In the genomic region with DNA sequence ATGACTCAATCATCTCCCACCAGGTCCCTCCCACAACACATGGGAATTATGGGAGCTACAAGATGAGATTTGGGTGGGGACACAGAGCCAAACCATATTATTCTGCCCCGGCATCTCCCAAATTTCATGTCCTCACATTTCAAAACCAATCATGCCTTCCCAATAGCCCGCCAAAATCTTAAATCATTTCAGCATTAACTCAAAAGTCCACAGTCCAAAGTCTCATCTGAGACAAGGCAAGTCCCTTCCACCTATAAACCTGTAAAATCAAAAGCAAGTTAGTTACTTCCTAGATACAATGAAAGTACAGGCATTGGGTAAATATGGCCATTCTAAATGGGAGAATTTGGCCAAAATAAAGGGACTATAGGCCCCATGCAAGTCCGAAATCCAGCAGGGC, we compare ENCODE assay signal across 1 cellular context. TPM values are rescaled to one million over a fixed set of nuclear protein-coding genes. Genes with fewer than 3 reads are reported as not detected.
"Had no signal": no experiment of that assay in that cellular context is flagged by ENCODE, and none has a peak within 500 bp of the region (broad histone marks: within the 10 kb centered on the region; RNA-seq: fewer than 3 reads in every experiment).

No MANE protein-coding gene starts in this region.

RNA-seq across cellular contexts. Expression of gene MYLK, which starts 6.0 kb away (rescaled TPM):
- total RNA-seq: OCI-LY7 had no signal
